In the genomic region with DNA sequence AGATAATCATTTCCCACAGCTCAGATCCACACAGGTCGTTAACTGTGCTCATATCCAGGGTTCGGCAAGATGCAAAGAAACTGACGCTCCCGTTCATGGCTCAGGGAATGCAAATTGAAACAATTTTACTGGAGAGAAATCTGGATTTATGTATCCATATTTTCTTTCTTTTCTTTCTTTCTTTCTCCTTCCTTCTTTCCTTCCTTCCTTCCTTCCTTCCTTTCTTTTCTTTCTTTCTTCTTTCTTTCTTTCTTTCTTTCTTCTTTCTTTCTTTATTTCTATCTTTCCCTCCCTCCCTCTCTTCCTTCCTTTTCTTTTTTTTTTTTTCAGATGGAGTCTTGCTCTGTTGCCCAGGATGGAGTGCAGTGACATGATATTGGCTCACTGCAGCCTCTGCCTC, we compare ENCODE assay signal across 30 cellular contexts. TPM values are rescaled to one million over a fixed set of nuclear protein-coding genes. Genes with fewer than 3 reads are reported as not detected.
"Had no signal": no experiment of that assay in that cellular context is flagged by ENCODE, and none has a peak within 500 bp of the region (broad histone marks: within the 10 kb centered on the region; RNA-seq: fewer than 3 reads in every experiment).

No MANE protein-coding gene starts in this region.

- H3K27me3 Mint-ChIP-seq: activated naive CD8-positive, alpha-beta T cell treated with anti-CD3 and anti-CD28 coated beads, Interleukin-2, amount 10 ng/mL, durations not matched to agents 7 days and 5 days; activated T-cell treated with anti-CD3 and anti-CD28 coated beads, Interleukin-2, amount 50 U/mL, for 24 hours had no signal

- DNase-seq: activated CD4-positive, alpha-beta memory T cell treated with anti-CD3 and anti-CD28 coated beads, Interleukin-2, amount 10 ng/mL, durations not matched to agents 7 days and 5 days; activated CD4-positive, alpha-beta T cell treated with anti-CD3 and anti-CD28 coated beads for 1 hour; activated CD4-positive, alpha-beta T cell treated with anti-CD3 and anti-CD28 coated beads for 4 hours; activated CD4-positive, alpha-beta T cell treated with anti-CD3 and anti-CD28 coated beads, Interleukin-2, amount 10 ng/mL, durations not matched to agents 7 days and 5 days; activated CD4-positive, alpha-beta T cell treated with anti-CD3 and anti-CD28 coated beads, Interleukin-2, amount 50 U/mL, for 4 hours; activated CD8-positive, alpha-beta memory T cell treated with anti-CD3 and anti-CD28 coated beads, Interleukin-2, amount 50 U/mL, for 48 hours; activated gamma-delta T cell; activated naive CD4-positive, alpha-beta T cell; activated naive CD4-positive, alpha-beta T cell treated with anti-CD3 and anti-CD28 coated beads, Interleukin-2, amount 10 ng/mL, durations not matched to agents 7 days and 5 days; activated naive CD8-positive, alpha-beta T cell treated with anti-CD3 and anti-CD28 coated beads, Interleukin-2, amount 10 ng/mL, durations not matched to agents 7 days and 5 days; activated T-cell treated with anti-CD3 and anti-CD28 coated beads for 4 hours; activated T-cell treated with anti-CD3 and anti-CD28 coated beads, Interleukin-2, amount 50 U/mL, for 24 hours; activated T-cell treated with anti-CD3 and anti-CD28 coated beads, Interleukin-2, amount 50 U/mL, for 72 hours; brain microvascular endothelial cell; effector memory CD4-positive, alpha-beta T cell; endodermal cell; foreskin fibroblast; heart right ventricle; T-helper 1 cell; T-helper 17 cell; T1000 had no signal

- H3K9me3 Mint-ChIP-seq: activated CD4-positive, alpha-beta memory T cell treated with anti-CD3 and anti-CD28 coated beads, Interleukin-2, amount 10 ng/mL, durations not matched to agents 7 days and 5 days; activated CD4-positive, alpha-beta T cell treated with anti-CD3 and anti-CD28 coated beads, Interleukin-2, amount 10 ng/mL, durations not matched to agents 7 days and 5 days; activated naive CD4-positive, alpha-beta T cell treated with anti-CD3 and anti-CD28 coated beads, Interleukin-2, amount 10 ng/mL, durations not matched to agents 7 days and 5 days; activated naive CD4-positive, alpha-beta T cell treated with anti-CD3 and anti-CD28 coated beads, Interleukin-2, amount 50 U/mL, for 72 hours; activated naive CD8-positive, alpha-beta T cell treated with anti-CD3 and anti-CD28 coated beads, Interleukin-2, amount 10 ng/mL, durations not matched to agents 7 days and 5 days; activated T-cell treated with anti-CD3 and anti-CD28 coated beads, Interleukin-2, amount 50 U/mL, for 24 hours; activated T-cell treated with anti-CD3 and anti-CD28 coated beads, Interleukin-2, amount 50 U/mL, for 72 hours; central memory CD8-positive, alpha-beta T cell; dendritic cell treated with granulocyte-macrophage colony-stimulating factor and Interleukin-4, amounts not matched to agents 40 ng/mL and 50 ng/mL, for 4 days; endodermal cell; T-helper 2 cell treated with Interferon-gamma antibody and Interleukin-4, amounts not matched to agents 5 μg/mL and 100 μg/mL, for 36 hours; WTC11 had no signal

- H3K9me3 ChIP-seq: heart right ventricle had no signal

- H3K36me3 ChIP-seq: brain microvascular endothelial cell, heart right ventricle had no signal

- H3K36me3 Mint-ChIP-seq: activated naive CD4-positive, alpha-beta T cell treated with anti-CD3 and anti-CD28 coated beads, Interleukin-2, amount 10 ng/mL, durations not matched to agents 7 days and 5 days; activated naive CD4-positive, alpha-beta T cell treated with anti-CD3 and anti-CD28 coated beads, Interleukin-2, amount 50 U/mL, for 72 hours; activated naive CD8-positive, alpha-beta T cell treated with anti-CD3 and anti-CD28 coated beads, Interleukin-2, amount 10 ng/mL, durations not matched to agents 7 days and 5 days; WTC11 had no signal

- H3K4me1 ChIP-seq: heart right ventricle had no signal

- H3K27me3 ChIP-seq: brain microvascular endothelial cell, dorsolateral prefrontal cortex, heart right ventricle had no signal

- ATAC-seq: activated naive CD4-positive, alpha-beta T cell treated with anti-CD3 and anti-CD28 coated beads, Interleukin-2, amount 50 U/mL, for 72 hours; activated T-cell treated with anti-CD3 and anti-CD28 coated beads, Interleukin-2, amount 50 U/mL, for 72 hours; esophagus mucosa; heart right ventricle; T-helper 17 cell; WTC11 had no signal

- H3K4me1 Mint-ChIP-seq: activated CD4-positive, alpha-beta memory T cell treated with anti-CD3 and anti-CD28 coated beads, Interleukin-2, amount 10 ng/mL, durations not matched to agents 7 days and 5 days; activated CD4-positive, alpha-beta T cell treated with anti-CD3 and anti-CD28 coated beads, Interleukin-2, amount 10 ng/mL, durations not matched to agents 7 days and 5 days; activated naive CD4-positive, alpha-beta T cell treated with anti-CD3 and anti-CD28 coated beads, Interleukin-2, amount 10 ng/mL, durations not matched to agents 7 days and 5 days; central memory CD8-positive, alpha-beta T cell had no signal

- H3K4me3 ChIP-seq: coronary artery, dorsolateral prefrontal cortex, heart right ventricle had no signal

- H3K4me3 Mint-ChIP-seq: activated CD4-positive, alpha-beta memory T cell treated with anti-CD3 and anti-CD28 coated beads, Interleukin-2, amount 10 ng/mL, durations not matched to agents 7 days and 5 days; activated CD4-positive, alpha-beta T cell treated with anti-CD3 and anti-CD28 coated beads, Interleukin-2, amount 10 ng/mL, durations not matched to agents 7 days and 5 days; activated naive CD4-positive, alpha-beta T cell treated with anti-CD3 and anti-CD28 coated beads, Interleukin-2, amount 10 ng/mL, durations not matched to agents 7 days and 5 days; activated naive CD8-positive, alpha-beta T cell treated with anti-CD3 and anti-CD28 coated beads, Interleukin-2, amount 10 ng/mL, durations not matched to agents 7 days and 5 days; activated T-cell treated with anti-CD3 and anti-CD28 coated beads, Interleukin-2, amount 50 U/mL, for 24 hours; activated T-cell treated with anti-CD3 and anti-CD28 coated beads, Interleukin-2, amount 50 U/mL, for 72 hours; central memory CD8-positive, alpha-beta T cell; dendritic cell treated with granulocyte-macrophage colony-stimulating factor and Interleukin-4, amounts not matched to agents 40 ng/mL and 50 ng/mL, for 4 days; endodermal cell; T-helper 17 cell; T-helper 2 cell treated with Interferon-gamma antibody and Interleukin-4, amounts not matched to agents 5 μg/mL and 100 μg/mL, for 36 hours; WTC11 had no signal

- H3K27ac Mint-ChIP-seq: activated CD4-positive, alpha-beta memory T cell treated with anti-CD3 and anti-CD28 coated beads, Interleukin-2, amount 10 ng/mL, durations not matched to agents 7 days and 5 days; activated CD4-positive, alpha-beta T cell treated with anti-CD3 and anti-CD28 coated beads, Interleukin-2, amount 10 ng/mL, durations not matched to agents 7 days and 5 days; activated naive CD4-positive, alpha-beta T cell treated with anti-CD3 and anti-CD28 coated beads, Interleukin-2, amount 10 ng/mL, durations not matched to agents 7 days and 5 days; activated naive CD4-positive, alpha-beta T cell treated with anti-CD3 and anti-CD28 coated beads, Interleukin-2, amount 50 U/mL, for 72 hours; activated naive CD8-positive, alpha-beta T cell treated with anti-CD3 and anti-CD28 coated beads, Interleukin-2, amount 10 ng/mL, durations not matched to agents 7 days and 5 days; activated T-cell treated with anti-CD3 and anti-CD28 coated beads, Interleukin-2, amount 50 U/mL, for 24 hours; activated T-cell treated with anti-CD3 and anti-CD28 coated beads, Interleukin-2, amount 50 U/mL, for 72 hours; dendritic cell treated with granulocyte-macrophage colony-stimulating factor and Interleukin-4, amounts not matched to agents 40 ng/mL and 50 ng/mL, for 4 days; endodermal cell; T-helper 17 cell; T-helper 2 cell treated with Interferon-gamma antibody and Interleukin-4, amounts not matched to agents 5 μg/mL and 100 μg/mL, for 36 hours had no signal

- H3K27ac ChIP-seq: brain microvascular endothelial cell, coronary artery, dorsolateral prefrontal cortex, heart right ventricle had no signal

RNA-seq across cellular contexts. Expression of gene POMC, which starts 20.0 kb away (rescaled TPM):
- total RNA-seq: astrocyte had no signal
